In the genomic region with DNA sequence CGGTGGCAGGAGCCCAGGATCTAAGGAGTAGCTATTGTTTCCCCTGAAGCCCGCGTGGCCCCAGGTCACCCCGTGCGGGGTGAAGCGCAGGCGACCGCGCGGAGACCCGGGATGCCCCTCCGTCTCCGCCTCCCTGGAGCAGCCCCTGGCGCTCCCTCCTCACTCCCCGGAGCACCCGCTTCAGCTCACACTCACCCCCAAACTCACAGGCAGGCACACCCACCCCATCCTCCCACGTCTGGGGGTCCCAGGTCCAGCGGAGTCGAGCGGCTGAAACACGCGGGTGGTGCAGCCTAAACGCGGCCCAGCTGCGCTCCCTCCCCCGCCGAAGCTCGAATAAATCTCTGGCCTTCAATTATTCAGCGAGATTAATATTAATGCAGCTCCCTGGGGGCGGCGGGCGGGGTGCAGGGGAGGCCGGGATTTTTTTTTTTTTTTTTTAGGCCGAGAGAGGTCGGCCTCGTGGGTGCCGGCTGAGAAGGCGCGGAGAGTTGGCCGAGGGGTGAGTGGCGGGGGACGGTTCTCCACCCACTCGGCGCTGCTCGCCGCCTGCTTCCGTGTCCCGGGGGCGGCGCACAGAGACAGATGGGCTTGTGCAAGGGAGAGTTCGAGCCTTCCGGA, we compare ENCODE assay signal across 8 cellular contexts. TPM values are rescaled to one million over a fixed set of nuclear protein-coding genes. Genes with fewer than 3 reads are reported as not detected.
DNase-seq lines count a peak whose midpoint lies in the region; ATAC-seq, FAIRE-seq and TF ChIP-seq lines count a peak whose summit lies in the region.

No MANE protein-coding gene starts in this region.

- no peak overlapping the region for H3K9ac ChIP-seq in kidney (ENCODE audit: low read length in 2 of 2)

- H3K4me3 Mint-ChIP-seq in activated CD4-positive, alpha-beta T cell treated with anti-CD3 and anti-CD28 coated beads, Interleukin-2, amount 10 ng/mL, durations not matched to agents 24 days and 14 days, result peak overlapping the region; percentile 40

- H3K4me1 Mint-ChIP-seq in activated CD4-positive, alpha-beta T cell treated with anti-CD3 and anti-CD28 coated beads, Interleukin-2, amount 10 ng/mL, durations not matched to agents 24 days and 14 days, result peaks cover 4% of the 10 kb centered on the region

- 5 to 8% methylated on average over 52 of the region's 52 CpGs for WGBS in tibial nerve, 2 donors

- no peak overlapping the region for H3K27ac ChIP-seq in kidney (ENCODE audit: low read depth in 2 of 2, low read length in 2 of 2)
- H3K27ac ChIP-seq in tibial nerve, result no peak overlapping the region

- no peak for FAIRE-seq in kidney (lab: Jason Lieb, UNC)

- H3K27me3 ChIP-seq in tibial nerve, result peaks cover 0 to 56% of the 10 kb centered on the region in 2 donors

- H3K4me1 ChIP-seq in kidney (ENCODE audit: control insufficient read depth in 1 of 2, insufficient read depth in 1 of 2, low read depth in 1 of 2, low read length in 2 of 2), result peaks cover 0 to 3% of the 10 kb centered on the region in 2 donors
- H3K4me1 ChIP-seq in tibial nerve, result peaks cover 0 to 24% (median 16%) of the 10 kb centered on the region in 4 donors

- peaks cover 82% of the 10 kb centered on the region for H3K27me3 Mint-ChIP-seq in activated CD4-positive, alpha-beta T cell treated with anti-CD3 and anti-CD28 coated beads, Interleukin-2, amount 10 ng/mL, durations not matched to agents 24 days and 14 days

- in situ Hi-C loops in astrocyte of the cerebellum (cut with HindIII; ENCODE audit: low sequenced_read_pairs), result loop anchor here (5.0 kb wide), 1 partner anchor 493 kb away; no protein-coding TSS in a partner anchor

- ATAC-seq in GM18867 (IDR thresholded peaks at IDR 0.05; ENCODE audit: unreplicated experiment), result no peak

- intact Hi-C loops in activated CD4-positive, alpha-beta T cell treated with anti-CD3 and anti-CD28 coated beads, Interleukin-2, amount 10 ng/mL, durations not matched to agents 24 days and 14 days (cut with micrococcal nuclease), result no loop called here
- intact Hi-C loops in kidney (cut with DNase I), result no loop called here

- H3K4me3 ChIP-seq in astrocyte of the cerebellum (ENCODE audit: low read depth, low read length) (peak overlapping the region; percentile 37), kidney (ENCODE audit: low read length in 2 of 2) (peak overlapping the region in 1 of 2 donors; percentile 32), tibial nerve (peak overlapping the region; percentile 22 to 51 (median 30))

- no peaks in the 10 kb centered on the region for H3K9me3 ChIP-seq in kidney (ENCODE audit: control insufficient read depth in 1 of 2, low read length in 2 of 2)
- H3K9me3 ChIP-seq in tibial nerve, result no peaks in the 10 kb centered on the region

- H3K27ac Mint-ChIP-seq in activated CD4-positive, alpha-beta T cell treated with anti-CD3 and anti-CD28 coated beads, Interleukin-2, amount 10 ng/mL, durations not matched to agents 24 days and 14 days, result no peak overlapping the region

- TF ChIP-seq CTCF in astrocyte of the cerebellum (IDR thresholded peaks at IDR 0.05; ENCODE audit: low read depth, low read length, missing control alignments) (no peak), kidney (IDR thresholded peaks at IDR 0.05; ENCODE audit: borderline replicate concordance, extremely low read depth, insufficient read depth) (no peak), tibial nerve (IDR thresholded peaks at IDR 0.05) (no peak)

- H3K36me3 ChIP-seq in kidney (ENCODE audit: control insufficient read depth in 1 of 2, insufficient read depth in 2 of 2, low read length in 2 of 2) (no peaks in the 10 kb centered on the region), tibial nerve (no peaks in the 10 kb centered on the region)

- no peak for TF ChIP-seq EP300 in tibial nerve (IDR thresholded peaks at IDR 0.05)

- peaks cover 1% of the 10 kb centered on the region for H3K36me3 Mint-ChIP-seq in activated CD4-positive, alpha-beta T cell treated with anti-CD3 and anti-CD28 coated beads, Interleukin-2, amount 10 ng/mL, durations not matched to agents 24 days and 14 days (ENCODE audit: low read depth)

- TF ChIP-seq POLR2A in tibial nerve (IDR thresholded peaks at IDR 0.05), result no peak

- no peaks in the 10 kb centered on the region for H3K9me3 Mint-ChIP-seq in activated CD4-positive, alpha-beta T cell treated with anti-CD3 and anti-CD28 coated beads, Interleukin-2, amount 10 ng/mL, durations not matched to agents 24 days and 14 days

- DNase-seq in activated CD4-positive, alpha-beta T cell treated with anti-CD3 and anti-CD28 coated beads, Interleukin-2, amount 10 ng/mL, durations not matched to agents 24 days and 14 days, result no peak
- no peak for DNase-seq in activated CD4-positive, alpha-beta T cell treated with anti-CD3 and anti-CD28 coated beads for 4 hours
- DNase-seq in astrocyte of the cerebellum (ENCODE audit: low read depth) (no peak), kidney (peak; percentile 69), tibial nerve (ENCODE audit: low spot score in 2 of 2) (no peak), COLO829 (ENCODE audit: low spot score) (no peak)
- no peak for DNase-seq in stimulated activated naive CD4-positive, alpha-beta T cell treated with Interleukin-2 at 50 U/mL for 16 hours (lab: John Stamatoyannopoulos, UW)

RNA-seq across cellular contexts. Expression of gene SLC1A2, which starts 0.5 kb away (rescaled TPM):
- not detected in 2 replicates for total RNA-seq in activated CD4-positive, alpha-beta T cell treated with anti-CD3 and anti-CD28 coated beads, Interleukin-2, amount 10 ng/mL, durations not matched to agents 24 days and 14 days
- total RNA-seq in kidney, result 0.28 TPM
- 0.11 TPM for polyA plus RNA-seq in kidney (ENCODE audit: insufficient read depth, low read depth, low replicate concordance)
- total RNA-seq in tibial nerve, result under 1 TPM; 0.22 to 0.60 (median 0.41) TPM
